ENCODE assay signal across 18 cellular contexts in genomic region chr4:155143512-155143911, GRCh38.
"Had no signal": no experiment of that assay in that cellular context is flagged by ENCODE, and none has a peak within 500 bp of the region (broad histone marks: within the 10 kb centered on the region; RNA-seq: fewer than 3 reads in every experiment).

No MANE protein-coding gene starts in this region.

- H3K27ac Mint-ChIP-seq: activated naive CD8-positive, alpha-beta T cell treated with anti-CD3 and anti-CD28 coated beads, Interleukin-2, amount 10 ng/mL, durations not matched to agents 7 days and 5 days; naive thymus-derived CD8-positive, alpha-beta T cell; stimulated activated naive B cell treated with anti-CD40 and anti-IgM and Interleukin-4, amounts not matched to agents 10 μg/mL and 1 μg/mL and 100 μg/mL, for 72 hours had no signal

- H3K4me3 ChIP-seq: esophagus squamous epithelium, tibial artery had no signal

- H3K27me3 Mint-ChIP-seq: activated naive CD8-positive, alpha-beta T cell treated with anti-CD3 and anti-CD28 coated beads, Interleukin-2, amount 10 ng/mL, durations not matched to agents 7 days and 5 days; stimulated activated naive B cell treated with anti-CD40 and anti-IgM and Interleukin-4, amounts not matched to agents 10 μg/mL and 1 μg/mL and 100 μg/mL, for 72 hours had no signal

- H3K4me3 Mint-ChIP-seq: activated naive CD8-positive, alpha-beta T cell treated with anti-CD3 and anti-CD28 coated beads, Interleukin-2, amount 10 ng/mL, durations not matched to agents 7 days and 5 days; naive thymus-derived CD8-positive, alpha-beta T cell; stimulated activated naive B cell treated with anti-CD40 and anti-IgM and Interleukin-4, amounts not matched to agents 10 μg/mL and 1 μg/mL and 100 μg/mL, for 72 hours had no signal

- H3K27me3 ChIP-seq: brain microvascular endothelial cell, esophagus squamous epithelium, tibial artery had no signal

- H3K4me1 Mint-ChIP-seq: activated naive CD8-positive, alpha-beta T cell treated with anti-CD3 and anti-CD28 coated beads, Interleukin-2, amount 10 ng/mL, durations not matched to agents 7 days and 5 days; naive thymus-derived CD8-positive, alpha-beta T cell; stimulated activated naive B cell treated with anti-CD40 and anti-IgM and Interleukin-4, amounts not matched to agents 10 μg/mL and 1 μg/mL and 100 μg/mL, for 72 hours had no signal

- H3K36me3 ChIP-seq: brain microvascular endothelial cell, esophagus squamous epithelium, tibial artery had no signal

- H3K4me1 ChIP-seq: esophagus squamous epithelium, tibial artery had no signal

- H3K27ac ChIP-seq: brain microvascular endothelial cell, esophagus squamous epithelium, tibial artery had no signal

- H3K9me3 ChIP-seq: esophagus squamous epithelium, tibial artery had no signal

- H3K36me3 Mint-ChIP-seq: activated naive CD8-positive, alpha-beta T cell treated with anti-CD3 and anti-CD28 coated beads, Interleukin-2, amount 10 ng/mL, durations not matched to agents 7 days and 5 days; naive thymus-derived CD8-positive, alpha-beta T cell; stimulated activated naive B cell treated with anti-CD40 and anti-IgM and Interleukin-4, amounts not matched to agents 10 μg/mL and 1 μg/mL and 100 μg/mL, for 72 hours had no signal

- DNase-seq: activated CD4-positive, alpha-beta T cell treated with anti-CD3 and anti-CD28 coated beads for 1 hour; activated CD4-positive, alpha-beta T cell treated with anti-CD3 and anti-CD28 coated beads, Interleukin-2, amount 50 U/mL, for 4 hours; activated naive CD4-positive, alpha-beta T cell; activated naive CD8-positive, alpha-beta T cell treated with anti-CD3 and anti-CD28 coated beads, Interleukin-2, amount 10 ng/mL, durations not matched to agents 7 days and 5 days; activated T-cell treated with anti-CD3 and anti-CD28 coated beads for 4 hours; anterior cingulate cortex; brain microvascular endothelial cell; cortex of kidney; effector CD4-positive, alpha-beta T cell; esophagus squamous epithelium; foreskin fibroblast; mesenchymal stem cell; naive thymus-derived CD8-positive, alpha-beta T cell; retina; stimulated activated CD4-positive, alpha-beta T cell treated with anti-CD3 and anti-CD28 coated beads, Interleukin-15, amount 100 ng/mL, for 24 hours; stimulated activated CD4-positive, alpha-beta T cell treated with anti-CD3 and anti-CD28 coated beads, Interleukin-4, amount 100 ng/mL, for 1 hour; stimulated activated naive B cell treated with anti-CD40 and anti-IgM and Interleukin-4, amounts not matched to agents 10 μg/mL and 1 μg/mL and 100 μg/mL, for 72 hours; tibial artery had no signal

- ATAC-seq: naive thymus-derived CD8-positive, alpha-beta T cell; stimulated activated naive B cell treated with anti-CD40 and anti-IgM and Interleukin-4, amounts not matched to agents 10 μg/mL and 1 μg/mL and 100 μg/mL, for 72 hours had no signal
